Comparison of ENCODE assay signal across 18 cellular contexts in genomic region chr2:4256351-4256750, GRCh38.
DNase-seq lines count a peak whose midpoint lies in the region; ATAC-seq and TF ChIP-seq lines count a peak whose summit lies in the region.
"Had no signal": no experiment of that assay in that cellular context is flagged by ENCODE, and none has a peak within 500 bp of the region (broad histone marks: within the 10 kb centered on the region; RNA-seq: fewer than 3 reads in every experiment).

No MANE protein-coding gene starts in this region.

- no peaks in the 10 kb centered on the region for H3K36me3 Mint-ChIP-seq in memory B cell
- H3K36me3 Mint-ChIP-seq: CD4-positive, CD25-positive, alpha-beta regulatory T cell; CD8-positive, alpha-beta T cell had no signal

- H3K27me3 ChIP-seq in A673 (replicated peaks; ENCODE audit: insufficient read depth, low read depth, low read length, poor library complexity) = no peaks in the 10 kb centered on the region
- no peaks in the 10 kb centered on the region for H3K27me3 ChIP-seq in BE2C
- H3K27me3 ChIP-seq: BLaER1 had no signal

- H3K27ac Mint-ChIP-seq in memory B cell = no peak overlapping the region
- H3K27ac Mint-ChIP-seq: CD8-positive, alpha-beta T cell; HFFc6 had no signal

- H3K9me3 Mint-ChIP-seq in memory B cell = peaks cover 2% of the 10 kb centered on the region

- no TSS peak for BruUV-seq in A673 (replicated peaks; lab: Mats Ljungman, UMichigan)

- H3K9me3 ChIP-seq in A673 (ENCODE audit: low read depth, low read length, poor library complexity, severe bottlenecking) (no peaks in the 10 kb centered on the region), BE2C (no peaks in the 10 kb centered on the region; the same call in 1 of the 2 replicates)
- H3K9me3 ChIP-seq: Caco-2, HAP-1 had no signal

- no peak for ATAC-seq in memory B cell (ENCODE audit: low read depth)
- ATAC-seq: A549; CD8-positive, alpha-beta T cell had no signal

- peak overlapping the region; percentile 64 for H3K27ac ChIP-seq in A673 (ENCODE audit: low read depth, low read length, poor library complexity, severe bottlenecking)
- H3K27ac ChIP-seq: A549, BLaER1, C4-2B had no signal

- H3K4me3 Mint-ChIP-seq in memory B cell = peak overlapping the region; percentile 27
- H3K4me3 Mint-ChIP-seq: CD4-positive, CD25-positive, alpha-beta regulatory T cell; CD8-positive, alpha-beta T cell; HFFc6 had no signal

- H3K36me3 ChIP-seq in A673 (ENCODE audit: insufficient read depth, low read length, poor library complexity, severe bottlenecking) (no peaks in the 10 kb centered on the region), BE2C (no peaks in the 10 kb centered on the region)
- H3K36me3 ChIP-seq: BLaER1, HAP-1 had no signal

- H3K4me1 ChIP-seq in A673 (ENCODE audit: insufficient read depth, low read length, poor library complexity, severe bottlenecking) = peaks cover 34% of the 10 kb centered on the region
- H3K4me1 ChIP-seq in BE2C = no peaks in the 10 kb centered on the region
- H3K4me1 ChIP-seq: A549, BLaER1, Caco-2, HAP-1 had no signal

- intact Hi-C loops in A673 (cut with micrococcal nuclease; ENCODE audit: unreplicated experiment) = loop anchor here (5.0 kb wide), 1 partner anchor 104 kb away; no protein-coding TSS in a partner anchor

- DNase-seq in A673 (ENCODE audit: low spot score) = no peak
- peak; percentile 15 for DNase-seq in NB4 (ENCODE audit: low read depth)
- DNase-seq in memory B cell (ENCODE audit: low spot score in 2 of 2) = no peak
- DNase-seq in BE2C = no peak
- DNase-seq in NCI-H1105 treated with DMSO at 0.1 percent for 48 hours (lab: John Stamatoyannopoulos, UW) = no peak
- DNase-seq in hypothalamus (lab: John Stamatoyannopoulos, UW) = no peak
- DNase-seq: 8988T; Caco-2; CD4-positive, CD25-positive, alpha-beta regulatory T cell; CD8-positive, alpha-beta T cell; DMS153; DND-41; GOT3; HFFc6 had no signal

- H3K4me1 Mint-ChIP-seq in memory B cell = peaks cover 3% of the 10 kb centered on the region
- H3K4me1 Mint-ChIP-seq: CD4-positive, CD25-positive, alpha-beta regulatory T cell had no signal

- no peak for TF ChIP-seq POLR2A in NB4 (IDR thresholded peaks at IDR 0.05; ENCODE audit: extremely low read depth, insufficient read length)

- TF ChIP-seq CTCF in A673 (conservative IDR thresholded peaks at IDR 0.05; ENCODE audit: low read depth, low read length) (no peak), NB4 (IDR thresholded peaks at IDR 0.05; ENCODE audit: low read depth, low read length) (no peak), BE2C (IDR thresholded peaks at IDR 0.05; ENCODE audit: low read depth, low read length) (no peak)

- no peaks in the 10 kb centered on the region for H3K27me3 Mint-ChIP-seq in memory B cell
- H3K27me3 Mint-ChIP-seq: CD4-positive, CD25-positive, alpha-beta regulatory T cell had no signal

- POLR2A ChIA-PET in A673 (lab: Charles Lee; ENCODE audit: low non-redundant PET) = no interaction called here

- H3K4me3 ChIP-seq in A673 (ENCODE audit: low read depth, low read length, poor library complexity, severe bottlenecking) = no peak overlapping the region
- H3K4me3 ChIP-seq in NB4 (ENCODE audit: low read depth, low read length) = no peak overlapping the region
- H3K4me3 ChIP-seq in BE2C (ENCODE audit: low read depth, low read length) = no peak overlapping the region
- H3K4me3 ChIP-seq: A549, BLaER1, HAP-1 had no signal

- CTCF ChIA-PET in A673 (lab: Charles Lee) = no interaction called here
